ENCODE assay signal across 11 cellular contexts in the genomic region with DNA sequence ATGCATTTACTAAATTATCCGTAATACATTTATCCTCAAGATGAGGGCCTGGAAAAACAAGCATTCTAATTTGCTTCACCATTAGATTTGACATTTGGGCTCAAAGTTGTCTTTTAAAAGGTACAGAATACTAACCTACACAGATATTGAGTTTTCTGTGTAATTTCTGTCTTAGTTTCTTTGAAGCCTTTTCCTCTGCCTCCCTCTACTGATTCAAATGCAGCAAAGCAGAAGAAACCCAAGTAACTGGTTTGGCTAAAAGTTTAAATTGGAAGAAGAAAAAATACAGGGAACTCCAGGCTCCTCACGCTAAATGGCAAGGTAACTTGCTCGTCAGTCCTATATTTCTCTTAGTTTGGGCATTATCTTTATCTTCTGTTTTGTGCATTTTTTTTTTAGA. TPM values are rescaled to one million over a fixed set of nuclear protein-coding genes. Genes with fewer than 3 reads are reported as not detected.
DNase-seq lines count a peak whose midpoint lies in the region; ATAC-seq and TF ChIP-seq lines count a peak whose summit lies in the region.
"Had no signal": no experiment of that assay in that cellular context is flagged by ENCODE, and none has a peak within 500 bp of the region (broad histone marks: within the 10 kb centered on the region; RNA-seq: fewer than 3 reads in every experiment).

No MANE protein-coding gene starts in this region.

- H3F3A ChIP-seq in PC-9 (ENCODE audit: insufficient read depth, low read depth) = no peaks in the 10 kb centered on the region

- no peak overlapping the region for H3K4me3 Mint-ChIP-seq in stimulated activated memory B cell treated with anti-CD40 and anti-IgM and Interleukin-4, amounts not matched to agents 10 μg/mL and 1 μg/mL and 100 μg/mL, for 72 hours
- H3K4me3 Mint-ChIP-seq: stimulated activated naive CD8-positive, alpha-beta T cell treated with anti-CD3 and anti-CD28 coated beads, Interleukin-15, Interleukin-2, amounts not matched to agents 100 ng/mL and 50 ng/mL, for 24 hours had no signal

- WGBS in heart left ventricle, 4 donors = 58 to 61% (median 60%) methylated on average over 3 of the region's 3 CpGs

- H3K9me3 Mint-ChIP-seq in stimulated activated memory B cell treated with anti-CD40 and anti-IgM and Interleukin-4, amounts not matched to agents 10 μg/mL and 1 μg/mL and 100 μg/mL, for 72 hours = no peaks in the 10 kb centered on the region
- H3K9me3 Mint-ChIP-seq: activated T-helper 2 cell treated with anti-CD3 and anti-CD28 coated beads, Interferon-gamma antibody, Interleukin-2, Interleukin-4, amounts not matched to agents 10 μg/mL and 5 μg/mL and 100 μg/mL, durations not matched to agents 14 hours and 24 hours and 36 hours; stimulated activated naive CD8-positive, alpha-beta T cell treated with anti-CD3 and anti-CD28 coated beads, Interleukin-15, Interleukin-2, amounts not matched to agents 100 ng/mL and 50 ng/mL, for 24 hours had no signal

- H3K27me3 ChIP-seq in heart left ventricle (peaks cover 0 to 18% (median 0%) of the 10 kb centered on the region in 9 donors), PC-9 (ENCODE audit: insufficient read depth, low read depth) (peaks cover 19% of the 10 kb centered on the region), upper lobe of right lung (no peaks in the 10 kb centered on the region)

- no TSS peak for BruUV-seq in PC-9 (replicated peaks; lab: Mats Ljungman, UMichigan)

- H3K36me3 Mint-ChIP-seq in stimulated activated memory B cell treated with anti-CD40 and anti-IgM and Interleukin-4, amounts not matched to agents 10 μg/mL and 1 μg/mL and 100 μg/mL, for 72 hours = no peaks in the 10 kb centered on the region

- H3K4me1 Mint-ChIP-seq in stimulated activated memory B cell treated with anti-CD40 and anti-IgM and Interleukin-4, amounts not matched to agents 10 μg/mL and 1 μg/mL and 100 μg/mL, for 72 hours = no peaks in the 10 kb centered on the region

- CTCF ChIA-PET in PC-9 (lab: Charles Lee) = no interaction called here

- no peak overlapping the region for H3K4me2 ChIP-seq in PC-9

- POLR2A ChIA-PET in PC-9 (lab: Charles Lee; ENCODE audit: unreplicated experiment) = no interaction called here

- intact Hi-C loops in heart left ventricle (cut with DNase I) (loop anchor here in 8 of 10 donors (5.0 to 10.0 kb wide), 5 partner anchors 242 to 1298 kb away; no protein-coding TSS in a partner anchor), Right ventricle myocardium superior (cut with DNase I) (no loop called here), PC-9 (cut with micrococcal nuclease; ENCODE audit: unreplicated experiment) (no loop called here), upper lobe of right lung (cut with DNase I) (no loop called here)

- no peaks in the 10 kb centered on the region for H3K4me1 ChIP-seq in heart left ventricle
- no peaks in the 10 kb centered on the region for H3K4me1 ChIP-seq in PC-9 (replicated peaks; ENCODE audit: insufficient read depth)
- no peaks in the 10 kb centered on the region for H3K4me1 ChIP-seq in upper lobe of right lung
- H3K4me1 ChIP-seq: parathyroid adenoma had no signal

- ATAC-seq in heart left ventricle (no peak), Right ventricle myocardium superior (ENCODE audit: poor library complexity) (no peak), upper lobe of right lung (no peak), GM21526 (IDR thresholded peaks at IDR 0.05; ENCODE audit: low FRiP score, unreplicated experiment) (no peak)
- ATAC-seq in stimulated activated memory B cell treated with anti-CD40 and anti-IgM and Interleukin-4, amounts not matched to agents 10 μg/mL and 1 μg/mL and 100 μg/mL, for 72 hours = no peak

- H3K4me3 ChIP-seq in heart left ventricle (no peak overlapping the region), PC-9 (no peak overlapping the region), upper lobe of right lung (no peak overlapping the region)

- H2AFZ ChIP-seq in PC-9 = no peak overlapping the region
- H2AFZ ChIP-seq: parathyroid adenoma had no signal

- H3K9me3 ChIP-seq in heart left ventricle = no peaks in the 10 kb centered on the region
- H3K9me3 ChIP-seq in PC-9 (ENCODE audit: insufficient read depth, low read depth) = no peaks in the 10 kb centered on the region
- H3K9me3 ChIP-seq in upper lobe of right lung = no peaks in the 10 kb centered on the region

- peak in 10 of 12 donors; percentile 11 to 61 (median 44) for TF ChIP-seq CTCF in heart left ventricle (IDR thresholded peaks at IDR 0.05)
- peak; percentile 32; the same call in 1 of the 2 replicates for TF ChIP-seq CTCF in PC-9 (conservative IDR thresholded peaks at IDR 0.05)
- TF ChIP-seq CTCF in upper lobe of right lung (IDR thresholded peaks at IDR 0.05) = peak; percentile 31

- no peaks in the 10 kb centered on the region; the same call in 1 of the 2 replicates for H4K20me1 ChIP-seq in PC-9 (ENCODE audit: insufficient read depth)

- H3K27ac Mint-ChIP-seq in stimulated activated memory B cell treated with anti-CD40 and anti-IgM and Interleukin-4, amounts not matched to agents 10 μg/mL and 1 μg/mL and 100 μg/mL, for 72 hours = no peak overlapping the region
- H3K27ac Mint-ChIP-seq: activated T-helper 2 cell treated with anti-CD3 and anti-CD28 coated beads, Interferon-gamma antibody, Interleukin-2, Interleukin-4, amounts not matched to agents 10 μg/mL and 5 μg/mL and 100 μg/mL, durations not matched to agents 14 hours and 24 hours and 36 hours; stimulated activated naive CD8-positive, alpha-beta T cell treated with anti-CD3 and anti-CD28 coated beads, Interleukin-15, Interleukin-2, amounts not matched to agents 100 ng/mL and 50 ng/mL, for 24 hours had no signal

- no peak for DNase-seq in heart left ventricle
- DNase-seq in Right ventricle myocardium superior = no peak
- no peak for DNase-seq in PC-9
- DNase-seq in fibroblast of the conjunctiva (ENCODE audit: low read depth) = peak; percentile 22
- no peak for DNase-seq in upper lobe of right lung
- DNase-seq in CD1c-positive myeloid dendritic cell (ENCODE audit: extremely low spot score) = no peak

- H3K9me2 ChIP-seq in PC-9 (ENCODE audit: insufficient read depth) = no peaks in the 10 kb centered on the region

- TF ChIP-seq POLR2A in heart left ventricle (IDR thresholded peaks at IDR 0.05) = no peak

- H3K36me3 ChIP-seq in heart left ventricle = no peaks in the 10 kb centered on the region
- no peaks in the 10 kb centered on the region for H3K36me3 ChIP-seq in PC-9 (ENCODE audit: low read depth)
- no peaks in the 10 kb centered on the region for H3K36me3 ChIP-seq in upper lobe of right lung

- peaks cover 10% of the 10 kb centered on the region for H3K27me3 Mint-ChIP-seq in stimulated activated memory B cell treated with anti-CD40 and anti-IgM and Interleukin-4, amounts not matched to agents 10 μg/mL and 1 μg/mL and 100 μg/mL, for 72 hours

- H3K27ac ChIP-seq in heart left ventricle (no peak overlapping the region), PC-9 (no peak overlapping the region), upper lobe of right lung (no peak overlapping the region)
- H3K27ac ChIP-seq: parathyroid adenoma had no signal

- H3K79me2 ChIP-seq in PC-9 (ENCODE audit: low read depth) = no peaks in the 10 kb centered on the region
- H3K79me2 ChIP-seq: parathyroid adenoma had no signal

RNA-seq across cellular contexts. Expression of gene SLC5A7, which starts 53.3 kb away (rescaled TPM):
- total RNA-seq in heart left ventricle (under 1 TPM in 6 of 9 donors, not detected in 3; 0.05 to 0.16 (median 0.11) TPM), Right ventricle myocardium superior (0.19 TPM), PC-9 (2021) (not detected in 2 replicates), upper lobe of right lung (0.81 TPM)
- polyA plus RNA-seq in heart left ventricle = under 1 TPM in 1 of 2 donors, not detected in 1; 0.03 TPM
- total RNA-seq: activated T-helper 2 cell treated with anti-CD3 and anti-CD28 coated beads, Interferon-gamma antibody, Interleukin-2, Interleukin-4, amounts not matched to agents 10 μg/mL and 5 μg/mL and 100 μg/mL, durations not matched to agents 14 hours and 24 hours and 36 hours had no signal

Comparison
In these comparisons a context has a peak if more than half of its experiments do, and no peak if none do; other contexts are left out.
1. intact Hi-C loops: an anchor here in heart left ventricle (5.0 to 10.0 kb wide); none called in Right ventricle myocardium superior, PC-9 and upper lobe of right lung.